Comparison of ENCODE assay signal across 19 cellular contexts in the genomic region with DNA sequence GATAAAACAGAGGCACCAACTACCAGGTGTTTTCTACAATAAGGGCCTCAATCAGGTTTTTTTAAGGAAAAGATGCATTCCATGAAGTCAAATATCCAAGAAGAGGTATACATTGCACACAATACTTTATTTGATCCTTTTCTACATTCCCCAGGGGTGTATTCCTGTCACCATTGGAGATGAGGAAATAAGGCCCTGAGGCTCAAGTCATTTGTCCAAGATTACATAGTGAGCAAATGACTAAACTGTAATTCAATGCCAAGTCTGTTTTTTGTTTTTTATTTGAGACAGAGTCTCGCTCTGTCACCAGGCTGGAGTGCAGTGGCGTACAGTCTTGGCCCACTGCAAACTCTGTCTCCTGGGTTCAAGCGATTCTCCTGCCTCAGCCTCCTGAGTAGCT.
"Had no signal": no experiment of that assay in that cellular context is flagged by ENCODE, and none has a peak within 500 bp of the region (broad histone marks: within the 10 kb centered on the region; RNA-seq: fewer than 3 reads in every experiment).

No MANE protein-coding gene starts in this region.

- H3K4me3 ChIP-seq: right atrium auricular region, tibial nerve, vagina had no signal

- H3K4me1 ChIP-seq: right atrium auricular region, tibial nerve, vagina had no signal

- ATAC-seq: activated CD4-positive, CD25-positive, alpha-beta regulatory T cell treated with anti-CD3 and anti-CD28 coated beads, Interleukin-2, amount 50 U/mL, for 24 hours; activated T-helper 17 cell treated with anti-CD3 and anti-CD28 coated beads, Interleukin-2, amount 50 U/mL, for 72 hours; left ventricle myocardium superior; natural killer cell treated with Interleukin-12 subunit alpha and Interleukin-12 subunit beta and Interleukin-15 and Interleukin-18, amount 100 ng/mL, for 72 hours had no signal

- H3K4me1 Mint-ChIP-seq: activated T-helper 17 cell treated with anti-CD3 and anti-CD28 coated beads, Interleukin-2, amount 50 U/mL, for 72 hours had no signal

- H3K9me3 Mint-ChIP-seq: activated T-helper 17 cell treated with anti-CD3 and anti-CD28 coated beads, Interleukin-2, amount 50 U/mL, for 72 hours; dendritic cell treated with granulocyte-macrophage colony-stimulating factor and Interleukin-4, amounts not matched to agents 40 ng/mL and 50 ng/mL, for 4 days; natural killer cell treated with Interleukin-12 subunit alpha and Interleukin-12 subunit beta and Interleukin-15 and Interleukin-18, amount 100 ng/mL, for 72 hours had no signal

- H3K27ac ChIP-seq: right atrium auricular region, tibial nerve, vagina had no signal

- H3K27me3 Mint-ChIP-seq: dendritic cell treated with granulocyte-macrophage colony-stimulating factor and Interleukin-4, amounts not matched to agents 40 ng/mL and 50 ng/mL, for 4 days had no signal

- H3K4me3 Mint-ChIP-seq: activated T-helper 17 cell treated with anti-CD3 and anti-CD28 coated beads, Interleukin-2, amount 50 U/mL, for 72 hours; dendritic cell treated with granulocyte-macrophage colony-stimulating factor and Interleukin-4, amounts not matched to agents 40 ng/mL and 50 ng/mL, for 4 days; natural killer cell treated with Interleukin-12 subunit alpha and Interleukin-12 subunit beta and Interleukin-15 and Interleukin-18, amount 100 ng/mL, for 72 hours had no signal

- H3K36me3 Mint-ChIP-seq: natural killer cell treated with Interleukin-12 subunit alpha and Interleukin-12 subunit beta and Interleukin-15 and Interleukin-18, amount 100 ng/mL, for 72 hours had no signal

- H3K9me3 ChIP-seq: right atrium auricular region, vagina had no signal

- DNase-seq: activated naive CD4-positive, alpha-beta T cell treated with Interleukin-2 at 50 U/mL for 16 hours; aorta; hippocampal formation; left ventricle myocardium superior; mesendoderm; nucleus accumbens; stimulated activated CD4-positive, alpha-beta T cell treated with anti-CD3 and anti-CD28 coated beads, Interleukin-15, amount 100 ng/mL, for 24 hours; stimulated activated CD4-positive, alpha-beta T cell treated with anti-CD3 and anti-CD28 coated beads, Interleukin-4, amount 100 ng/mL, for 24 hours; stimulated activated CD8-positive, alpha-beta memory T cell treated with anti-CD3 and anti-CD28 coated beads, Interleukin-4, amount 100 ng/mL, for 48 hours; stimulated activated naive CD4-positive, alpha-beta T cell treated with Interleukin-2 at 50 U/mL for 16 hours; substantia nigra; T-helper 9 cell had no signal

- H3K27me3 ChIP-seq: right atrium auricular region, tibial nerve, vagina had no signal

- H3K36me3 ChIP-seq: right atrium auricular region, tibial nerve, vagina had no signal

- H3K27ac Mint-ChIP-seq: activated T-helper 17 cell treated with anti-CD3 and anti-CD28 coated beads, Interleukin-2, amount 50 U/mL, for 72 hours; dendritic cell treated with granulocyte-macrophage colony-stimulating factor and Interleukin-4, amounts not matched to agents 40 ng/mL and 50 ng/mL, for 4 days; natural killer cell treated with Interleukin-12 subunit alpha and Interleukin-12 subunit beta and Interleukin-15 and Interleukin-18, amount 100 ng/mL, for 72 hours had no signal
